15 cellular contexts compared by ENCODE assay signal in genomic region chr2:63596487-63596886, GRCh38.
"Had no signal": no experiment of that assay in that cellular context is flagged by ENCODE, and none has a peak within 500 bp of the region (broad histone marks: within the 10 kb centered on the region; RNA-seq: fewer than 3 reads in every experiment).

No MANE protein-coding gene starts in this region.

- H3K4me3 ChIP-seq: esophagus squamous epithelium, tibial artery had no signal

- H3K9me3 ChIP-seq: esophagus squamous epithelium, tibial artery had no signal

- DNase-seq: activated CD4-positive, alpha-beta memory T cell treated with anti-CD3 and anti-CD28 coated beads, Interleukin-2, amount 10 ng/mL, durations not matched to agents 7 days and 5 days; activated CD4-positive, alpha-beta T cell treated with anti-CD3 and anti-CD28 coated beads for 48 hours; activated CD4-positive, CD25-positive, alpha-beta regulatory T cell; activated effector memory CD4-positive, alpha-beta T cell treated with Interleukin-2 at 50 U/mL for 16 hours; activated T-cell treated with anti-CD3 and anti-CD28 coated beads, Interleukin-2, amount 50 U/mL, for 48 hours; effector memory CD8-positive, alpha-beta T cell; esophagus squamous epithelium; midbrain; nucleus accumbens; stimulated activated CD4-positive, alpha-beta T cell treated with anti-CD3 and anti-CD28 coated beads, Interleukin-12 subunit alpha, Interleukin-12 subunit beta, amount 100 ng/mL, for 4 hours; stimulated activated CD4-positive, alpha-beta T cell treated with anti-CD3 and anti-CD28 coated beads, Interleukin-1b, Interleukin-23, amount 100 ng/mL, for 48 hours; stimulated activated naive CD4-positive, alpha-beta T cell treated with Interleukin-2 at 50 U/mL for 16 hours; substantia nigra; T-cell; tibial artery had no signal

- H3K27me3 ChIP-seq: esophagus squamous epithelium, tibial artery had no signal

- ATAC-seq: effector memory CD8-positive, alpha-beta T cell; T-cell had no signal

- H3K27ac ChIP-seq: esophagus squamous epithelium, tibial artery had no signal
